Comparison of ENCODE assay signal across 14 cellular contexts in the genomic region with DNA sequence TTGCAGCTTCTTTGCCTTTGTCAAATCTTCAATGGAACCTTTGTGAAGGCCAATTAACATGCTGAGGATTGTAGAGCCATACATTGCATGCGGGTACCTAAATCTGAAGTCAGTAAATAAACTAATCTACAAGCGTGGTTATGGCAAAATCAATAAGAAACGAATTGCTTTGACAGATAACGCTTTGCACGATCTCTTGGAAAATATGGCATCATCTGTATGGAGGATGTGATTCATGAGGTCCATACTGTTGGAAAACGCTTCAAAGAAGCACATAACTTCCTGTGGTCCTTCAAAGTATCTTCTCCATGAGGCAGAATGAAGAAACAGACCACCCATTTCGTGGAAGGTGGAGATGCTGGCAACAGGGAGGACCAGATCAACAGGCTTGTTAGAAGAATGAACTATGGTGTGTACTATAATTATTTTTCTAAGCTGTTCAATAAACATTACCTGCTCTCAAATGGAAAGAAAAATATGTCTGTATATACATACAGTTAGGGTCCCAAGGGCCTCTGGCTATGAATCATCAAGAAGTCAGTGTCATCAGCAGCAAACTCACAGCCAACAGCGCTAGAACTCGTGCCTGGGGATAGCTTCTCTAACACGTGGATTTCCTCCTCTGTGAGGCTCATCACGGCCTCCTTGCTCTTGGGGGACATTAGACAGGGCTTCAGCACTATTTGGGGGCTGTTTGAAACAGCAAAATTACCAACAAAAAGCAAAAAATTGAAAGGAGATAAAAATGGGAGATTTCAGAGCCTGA. TPM values are rescaled to one million over a fixed set of nuclear protein-coding genes. Genes with fewer than 3 reads are reported as not detected.
DNase-seq lines count a peak whose midpoint lies in the region; ATAC-seq and TF ChIP-seq lines count a peak whose summit lies in the region.
"Had no signal": no experiment of that assay in that cellular context is flagged by ENCODE, and none has a peak within 500 bp of the region (broad histone marks: within the 10 kb centered on the region; RNA-seq: fewer than 3 reads in every experiment).

No MANE protein-coding gene starts in this region.

- peak overlapping the region in 1 of 2 donors; percentile 24 for H3K4me3 Mint-ChIP-seq in effector memory CD8-positive, alpha-beta T cell
- H3K4me3 Mint-ChIP-seq: activated CD4-positive, alpha-beta T cell treated with anti-CD3 and anti-CD28 coated beads, Interleukin-2, amount 10 ng/mL, durations not matched to agents 7 days and 5 days had no signal

- H3K27me3 Mint-ChIP-seq in effector memory CD8-positive, alpha-beta T cell: peaks cover 15 to 23% of the 10 kb centered on the region in 2 donors

- H3K36me3 ChIP-seq in left lung: no peaks in the 10 kb centered on the region

- H3K4me3 ChIP-seq in left lung: no peak overlapping the region

- no peaks in the 10 kb centered on the region for H3K9me3 Mint-ChIP-seq in effector memory CD8-positive, alpha-beta T cell
- H3K9me3 Mint-ChIP-seq: activated CD4-positive, alpha-beta T cell treated with anti-CD3 and anti-CD28 coated beads, Interleukin-2, amount 10 ng/mL, durations not matched to agents 7 days and 5 days had no signal

- H3K9me3 ChIP-seq in left lung: no peaks in the 10 kb centered on the region

- TF ChIP-seq CTCF in GM13977 (IDR thresholded peaks at IDR 0.05; ENCODE audit: extremely low read depth, insufficient read depth, missing control alignments): no peak
- no peak for TF ChIP-seq CTCF in left lung (IDR thresholded peaks at IDR 0.05)

- no peak for ATAC-seq in effector memory CD8-positive, alpha-beta T cell (replicated peaks)
- ATAC-seq in left lung: no peak

- DNase-seq in Daoy (ENCODE audit: low read depth) (peak; percentile 43), GM13977 (ENCODE audit: low spot score) (peak; percentile 63), RKO (ENCODE audit: low spot score) (peak; percentile 24), left lung (no peak), NCI-H1048 (lab: John Stamatoyannopoulos, UW) (no peak), cerebellum (ENCODE audit: low spot score) (no peak)
- DNase-seq in effector memory CD8-positive, alpha-beta T cell: no peak
- DNase-seq: activated CD4-positive, alpha-beta T cell treated with anti-CD3 and anti-CD28 coated beads, Interleukin-2, amount 10 ng/mL, durations not matched to agents 7 days and 5 days; activated naive CD4-positive, alpha-beta T cell; hypothalamus; NCI-H2029 treated with DMSO at 0.1 percent for 48 hours; NCI-H510A treated with DMSO at 0.1 percent for 48 hours; RPMI8226 had no signal

- no peak overlapping the region for H3K27ac ChIP-seq in left lung

- peaks cover 0 to 14% of the 10 kb centered on the region in 2 donors for H3K4me1 ChIP-seq in left lung

- H3K27me3 ChIP-seq in left lung: peaks cover 36 to 67% of the 10 kb centered on the region in 2 donors

- intact Hi-C loops in left lung (cut with DNase I): no loop called here

- in situ Hi-C loops in GM13977 (cut with MboI; ENCODE audit: low pct_unique_long_range_greater_than_20kb, low sequenced_read_pairs, unreplicated experiment): no loop called here

- peaks cover 8% of the 10 kb centered on the region for H3K36me3 Mint-ChIP-seq in effector memory CD8-positive, alpha-beta T cell (ENCODE audit: insufficient read depth)

- peak overlapping the region; percentile 38 to 64 for H3K27ac Mint-ChIP-seq in effector memory CD8-positive, alpha-beta T cell
- H3K27ac Mint-ChIP-seq: activated CD4-positive, alpha-beta T cell treated with anti-CD3 and anti-CD28 coated beads, Interleukin-2, amount 10 ng/mL, durations not matched to agents 7 days and 5 days had no signal

- H3K4me1 Mint-ChIP-seq in effector memory CD8-positive, alpha-beta T cell (ENCODE audit: low read depth in 2 of 2): peaks cover 34 to 45% of the 10 kb centered on the region in 2 donors

RNA-seq across cellular contexts. Expression of a gene that starts 2.9 kb away (rescaled TPM):
- 62.8 and 65.4 TPM in 2 replicates for total RNA-seq in Daoy (2014; rRNA removed; shearing (Covaris generic))
- total RNA-seq in left lung: under 1 TPM in 1 of 2 donors, not detected in 1; 0.42 TPM
- total RNA-seq in cerebellum: not detected
- total RNA-seq: dermis microvascular lymphatic vessel endothelial cell had no signal

Comparison
In these comparisons a context has a peak if more than half of its experiments do, and no peak if none do; other contexts are left out.
1. DNase-seq: peak in Daoy (single experiment), GM13977 (single experiment) and RKO (single experiment); none in effector memory CD8-positive, alpha-beta T cell (0 of 3), left lung (0 of 2), NCI-H1048 (single experiment) and cerebellum (single experiment).
2. RNA of a gene that starts 2.9 kb away (total RNA-seq): 62.8 to 65.4 TPM in Daoy; 0.42 TPM in left lung and not detected in cerebellum (single experiment); every median in the first group is over 10 times any median in the second.